ENCODE assay signal across 6 cellular contexts in the genomic region with DNA sequence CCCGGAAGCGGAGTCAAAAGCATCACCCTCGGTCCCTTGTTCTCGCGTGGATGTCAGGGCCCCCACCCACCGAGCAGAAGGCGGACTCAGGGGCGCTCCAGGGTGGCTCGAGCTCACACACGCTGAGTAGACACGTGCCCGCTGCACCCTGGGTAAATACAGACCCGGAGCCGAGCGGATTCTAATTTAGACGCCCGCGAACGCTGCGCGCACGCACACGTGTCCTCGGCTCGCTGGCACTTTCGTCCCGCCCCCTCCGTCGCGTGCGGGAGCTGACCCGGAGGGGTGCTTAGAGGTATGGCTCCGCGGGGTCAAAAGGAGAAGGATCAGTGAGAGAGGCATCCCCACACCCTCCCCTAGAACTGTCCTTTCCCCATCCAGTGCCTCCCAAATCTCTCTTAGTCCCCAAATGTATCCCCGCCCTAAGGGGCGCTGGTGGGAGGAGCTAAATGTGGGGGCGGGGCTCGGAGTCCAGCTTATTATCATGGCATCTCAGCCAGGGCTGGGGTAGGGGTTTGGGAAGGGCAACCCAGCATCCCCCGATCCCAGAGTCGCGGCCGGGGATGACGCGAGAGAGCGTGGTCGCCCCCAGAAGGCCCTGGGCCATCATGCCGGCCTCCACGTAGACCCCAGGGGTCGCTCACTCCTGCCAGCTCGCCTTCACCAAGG. TPM values are rescaled to one million over a fixed set of nuclear protein-coding genes. Genes with fewer than 3 reads are reported as not detected.
DNase-seq lines count a peak whose midpoint lies in the region; ATAC-seq, FAIRE-seq and TF ChIP-seq lines count a peak whose summit lies in the region.

No MANE protein-coding gene starts in this region.

- H3K4me3 ChIP-seq in H7 (ENCODE audit: insufficient read depth, low read depth, low read length) (peak overlapping the region; percentile 50), GM12878 (peak overlapping the region; percentile 77)

- peaks cover 9% of the 10 kb centered on the region; the same call in 1 of the 2 replicates for H4K20me1 ChIP-seq in GM12878 (ENCODE audit: control insufficient read depth, insufficient read depth)

- H2AFZ ChIP-seq in GM12878 (ENCODE audit: control insufficient read depth, low read depth, low read length): peak overlapping the region; percentile 94

- peaks cover 73% of the 10 kb centered on the region for H3K27me3 ChIP-seq in H7 (ENCODE audit: control insufficient read depth, insufficient read depth, low read length)
- H3K27me3 ChIP-seq in GM12878 (replicated peaks in 1 of 2; ENCODE audit: control insufficient read depth in 2 of 2, insufficient read depth in 2 of 2, low read length in 1 of 2): peaks cover 3 to 16% of the 10 kb centered on the region in 2 experiments

- peaks cover 12% of the 10 kb centered on the region for H3K36me3 Mint-ChIP-seq in natural killer cell treated with Interleukin-12 subunit alpha and Interleukin-12 subunit beta and Interleukin-15 and Interleukin-18, amount 100 ng/mL, for 72 hours

- H3K79me2 ChIP-seq in GM12878 (ENCODE audit: control insufficient read depth, insufficient read depth, low read length): no peaks in the 10 kb centered on the region

- SMC1A ChIA-PET in GM12878 (lab: Charles Lee; ENCODE audit: uncharacterized antibody, unreplicated experiment): interaction anchor here (0.6 to 2.2 kb wide), 15 partner anchors 9 to 100 kb away, joined by 3 to 27 read pairs (median 5); partner anchors contain the start of genes ICAM1 and TYK2

- no peaks in the 10 kb centered on the region for H3K9me3 Mint-ChIP-seq in natural killer cell treated with Interleukin-12 subunit alpha and Interleukin-12 subunit beta and Interleukin-15 and Interleukin-18, amount 100 ng/mL, for 72 hours

- peaks cover 15 to 17% of the 10 kb centered on the region in 2 donors for H3K27me3 Mint-ChIP-seq in natural killer cell treated with Interleukin-12 subunit alpha and Interleukin-12 subunit beta and Interleukin-15 and Interleukin-18, amount 100 ng/mL, for 72 hours

- H3K9ac ChIP-seq in GM12878 (ENCODE audit: control insufficient read depth, insufficient read depth, low read length): peak overlapping the region; percentile 40; the same call in 1 of the 2 replicates

- TF ChIP-seq RAD21 in GM12878 (IDR thresholded peaks at IDR 0.05; ENCODE audit: insufficient read depth, low read depth, low read length): no peak

- DNase-seq in H7 (peak; percentile 91), RPMI8226 (peak; percentile 96), GM12878 (ENCODE audit: low read depth, low spot score) (no peak)
- DNase-seq in natural killer cell treated with Interleukin-12 subunit alpha and Interleukin-12 subunit beta and Interleukin-15 and Interleukin-18, amount 100 ng/mL, for 72 hours (ENCODE audit: low spot score): peak; percentile 67

- no peak; the same call in 1 of the 2 replicates for TF ChIP-seq POLR2A in GM12878 (IDR thresholded peaks at IDR 0.05; ENCODE audit: low read depth, low read length)

- peak overlapping the region; percentile 24; the same call in 1 of the 2 replicates for H3K27ac ChIP-seq in GM12878 (ENCODE audit: control insufficient read depth, insufficient read depth)

- 1% methylated on average over 49 of the region's 50 CpGs for WGBS in GM12878 (ENCODE audit: insufficient coverage, insufficient replicate concordance, low lambda C conversion rate, missing lambda C conversion rate)

- peaks cover 58 to 66% of the 10 kb centered on the region in 2 donors for H3K4me1 Mint-ChIP-seq in natural killer cell treated with Interleukin-12 subunit alpha and Interleukin-12 subunit beta and Interleukin-15 and Interleukin-18, amount 100 ng/mL, for 72 hours (ENCODE audit: low read depth in 2 of 2)

- H3K27ac Mint-ChIP-seq in natural killer cell treated with Interleukin-12 subunit alpha and Interleukin-12 subunit beta and Interleukin-15 and Interleukin-18, amount 100 ng/mL, for 72 hours: no peak overlapping the region

- BruUV-seq in GM12878 (replicated peaks; lab: Mats Ljungman, UMichigan): no TSS peak

- CTCF ChIA-PET in GM12878 (lab: Yijun Ruan, JAX): interaction anchor here (0.6 to 5.9 kb wide), 17 partner anchors 9 to 280 kb away, joined by 3 to 72 read pairs (median 4); partner anchors contain the start of genes ICAM1 and TYK2

- H3K4me1 ChIP-seq in GM12878 (ENCODE audit: control insufficient read depth, insufficient read depth, low read length): peaks cover 69% of the 10 kb centered on the region

- in situ Hi-C loops in GM12878 (cut with MboI): no loop called here

- TF ChIP-seq EP300 in GM12878 (IDR thresholded peaks at IDR 0.05; ENCODE audit: borderline replicate concordance in 1 of 2, control insufficient read depth in 1 of 2, low read depth in 2 of 2, low read length in 2 of 2): no peak

- peak overlapping the region; percentile 98 for H3K4me2 ChIP-seq in GM12878 (ENCODE audit: control insufficient read depth, insufficient read depth)

- peak; percentile 7 for FAIRE-seq in GM12878 (lab: Jason Lieb, UNC)

- intact Hi-C loops in GM12878 (cut with micrococcal nuclease; ENCODE audit: unreplicated experiment): no loop called here

- H3K9me3 ChIP-seq in GM12878 (replicated peaks; ENCODE audit: control insufficient read depth, insufficient read depth, low read length): no peaks in the 10 kb centered on the region; the same call in 2 of the 3 replicates

- no peak for TF ChIP-seq CTCF in GM12878 (IDR thresholded peaks at IDR 0.05 in 2 of 3, conservative IDR thresholded peaks at IDR 0.05 in 1 of 3; ENCODE audit: control insufficient read depth in 2 of 3, extremely low read depth in 1 of 3, insufficient read depth in 1 of 3, low read depth in 3 of 3, low read length in 3 of 3)

- ATAC-seq in GM12878 (peak; percentile 52), HG02759 (IDR thresholded peaks at IDR 0.05; ENCODE audit: unreplicated experiment) (no peak), HG03378 (IDR thresholded peaks at IDR 0.05; ENCODE audit: unreplicated experiment) (no peak)
- ATAC-seq in natural killer cell treated with Interleukin-12 subunit alpha and Interleukin-12 subunit beta and Interleukin-15 and Interleukin-18, amount 100 ng/mL, for 72 hours: peak; percentile 4 to 57

- RAD21 ChIA-PET in GM12878 (lab: Charles Lee; ENCODE audit: unreplicated experiment): interaction anchor here (0.7 to 5.4 kb wide), 19 partner anchors 10 to 192 kb away, joined by 3 to 119 read pairs (median 3); partner anchors contain the start of genes CDC37, ICAM1, MRPL4 and RAVER1

- H3K4me3 Mint-ChIP-seq in natural killer cell treated with Interleukin-12 subunit alpha and Interleukin-12 subunit beta and Interleukin-15 and Interleukin-18, amount 100 ng/mL, for 72 hours: peak overlapping the region; percentile 87

- H3K36me3 ChIP-seq in H7 (replicated peaks; ENCODE audit: control insufficient read depth, insufficient read depth, low read length) (no peaks in the 10 kb centered on the region), GM12878 (ENCODE audit: control insufficient read depth in 2 of 2, insufficient read depth in 2 of 2, low read length in 1 of 2) (peaks cover 15 to 18% of the 10 kb centered on the region in 2 experiments; a peak in 3 of 4 replicates)

- POLR2A ChIA-PET in GM12878 (lab: Charles Lee): interaction anchor here (0.5 to 5.5 kb wide), 23 partner anchors 9 to 370 kb away, joined by 3 to 69 read pairs (median 4); partner anchors contain the start of genes CDC37, CDKN2D, FDX2 and ICAM1

RNA-seq across cellular contexts. Expression of gene ICAM5, which starts 0.5 kb away (rescaled TPM):
- total RNA-seq in H7 (2014; rRNA removed; shearing (Covaris generic)): 0.83 and 3.7 TPM in 2 replicates
- total RNA-seq in GM12878 (2013; cell fraction: nucleolus; rRNA removed): 14.9 and 15.8 TPM in 2 replicates
- total RNA-seq in GM12878 (2014; rRNA removed): 0.76 and 1.3 TPM in 2 replicates
- total RNA-seq in GM12878 (2014; rRNA removed; fragmentation: Illumina TruSeq; extraction: Trizol): 0.36 and 0.55 TPM in 2 replicates
- total RNA-seq in GM12878 (2021): 3.0 and 4.6 TPM in 2 replicates
- polyA plus RNA-seq in GM12878 (2011; ENCODE audit: low read depth): 1.1 TPM
- 1.4 and 3.5 TPM in 2 replicates for polyA plus RNA-seq in GM12878 (2011; rRNA removed)
- polyA plus RNA-seq in GM12878 (2011; cell fraction: cytosol; rRNA removed): 4.9 and 7.8 TPM in 2 replicates
- polyA plus RNA-seq in GM12878 (2011; cell fraction: nucleus; rRNA removed): 154 and 163 TPM in 2 replicates
- 3.8 and 6.4 TPM in 2 replicates for polyA plus RNA-seq in GM12878 (2012)
- polyA plus RNA-seq in GM12878 (2014; fragmentation: Illumina TruSeq; extraction: Trizol): 0.48 TPM in 1 of 2 replicates, not detected in the other
- polyA plus RNA-seq in GM12878 (2014; fragmentation: Nextera tagmentation; extraction: Ambion mirVana): not detected
- polyA plus RNA-seq in GM12878 (2014; rRNA removed): 3.2 and 4.6 TPM in 2 replicates
- under 1 TPM; 0.14 to 0.59 TPM for polyA plus RNA-seq in GM12878 (2016; fragmentation: Nextera tagmentation; extraction: Ambion mirVana)
- polyA minus RNA-seq in GM12878 (2011; rRNA and poly(A)+ RNA removed): 0.66 and 3.7 TPM in 2 replicates
- polyA minus RNA-seq in GM12878 (2011; cell fraction: cytosol; rRNA and poly(A)+ RNA removed): 1.0 and 3.1 TPM in 2 replicates
- polyA minus RNA-seq in GM12878 (2011; cell fraction: nucleus; rRNA and poly(A)+ RNA removed): 8.2 and 13.5 TPM in 2 replicates
- total RNA-seq in natural killer cell treated with Interleukin-12 subunit alpha and Interleukin-12 subunit beta and Interleukin-15 and Interleukin-18, amount 100 ng/mL, for 72 hours: under 1 TPM; 0.78 to 0.83 TPM

RNA-seq across cellular contexts. Expression of gene ICAM4, which starts 2.5 kb away (rescaled TPM):
- 1.7 and 2.4 TPM in 2 replicates for total RNA-seq in H7 (2014; rRNA removed; shearing (Covaris generic))
- total RNA-seq in GM12878 (2013; cell fraction: nucleolus; rRNA removed): 2.8 and 3.6 TPM in 2 replicates
- total RNA-seq in GM12878 (2014; rRNA removed) (2.4 and 3.0 TPM in 2 replicates), GM12878 (2014; rRNA removed; fragmentation: Illumina TruSeq; extraction: Trizol) (1.2 and 1.3 TPM in 2 replicates), GM12878 (2021) (2.1 and 2.6 TPM in 2 replicates)
- polyA plus RNA-seq in GM12878 (2011; ENCODE audit: low read depth): 0.80 TPM
- polyA plus RNA-seq in GM12878 (2011; rRNA removed) (0.20 and 0.31 TPM in 2 replicates), GM12878 (2014; fragmentation: Illumina TruSeq; extraction: Trizol) (0.29 and 0.63 TPM in 2 replicates), GM12878 (2014; fragmentation: Nextera tagmentation; extraction: Ambion mirVana) (under 1 TPM; 0.69 to 0.72 TPM), GM12878 (2014; rRNA removed) (3.0 and 3.4 TPM in 2 replicates), GM12878 (2016; fragmentation: Nextera tagmentation; extraction: Ambion mirVana) (1 to 10 TPM; 4.1 to 5.1 TPM)
- polyA plus RNA-seq in GM12878 (2011; cell fraction: cytosol; rRNA removed): 0.48 and 0.79 TPM in 2 replicates
- 0.72 and 0.75 TPM in 2 replicates for polyA plus RNA-seq in GM12878 (2011; cell fraction: nucleus; rRNA removed)
- polyA plus RNA-seq in GM12878 (2012): 1.4 and 1.9 TPM in 2 replicates
- polyA minus RNA-seq in GM12878 (2011; rRNA and poly(A)+ RNA removed): 0.51 and 1.3 TPM in 2 replicates
- not detected in 2 replicates for polyA minus RNA-seq in GM12878 (2011; cell fraction: cytosol; rRNA and poly(A)+ RNA removed)
- 2.3 and 3.5 TPM in 2 replicates for polyA minus RNA-seq in GM12878 (2011; cell fraction: nucleus; rRNA and poly(A)+ RNA removed)
- 1 to 10 TPM; 1.4 to 2.1 TPM for total RNA-seq in natural killer cell treated with Interleukin-12 subunit alpha and Interleukin-12 subunit beta and Interleukin-15 and Interleukin-18, amount 100 ng/mL, for 72 hours

RNA-seq across cellular contexts. Expression of gene ICAM1, which starts 18.4 kb away (rescaled TPM):
- 2.8 and 6.1 TPM in 2 replicates for total RNA-seq in H7 (2014; rRNA removed; shearing (Covaris generic))
- total RNA-seq in GM12878 (2013; cell fraction: nucleolus; rRNA removed): 288 and 334 TPM in 2 replicates
- total RNA-seq in GM12878 (2014; rRNA removed) (72.9 and 77.7 TPM in 2 replicates), GM12878 (2014; rRNA removed; fragmentation: Illumina TruSeq; extraction: Trizol) (49.4 and 52.6 TPM in 2 replicates), GM12878 (2021) (69.7 and 71.0 TPM in 2 replicates)
- polyA plus RNA-seq in GM12878 (2011; ENCODE audit: low read depth): 37.5 TPM
- polyA plus RNA-seq in GM12878 (2011; rRNA removed) (46.8 and 115 TPM in 2 replicates), GM12878 (2014; fragmentation: Illumina TruSeq; extraction: Trizol) (61.9 and 67.8 TPM in 2 replicates), GM12878 (2014; fragmentation: Nextera tagmentation; extraction: Ambion mirVana) (10 to 100 TPM in 1 of 2 experiments, 1 to 10 TPM in 1; 7.6 to 14.8 TPM), GM12878 (2014; rRNA removed) (67.9 and 74.4 TPM in 2 replicates), GM12878 (2016; fragmentation: Nextera tagmentation; extraction: Ambion mirVana) (10 to 100 TPM; 35.0 to 41.9 TPM)
- 121 and 131 TPM in 2 replicates for polyA plus RNA-seq in GM12878 (2011; cell fraction: cytosol; rRNA removed)
- polyA plus RNA-seq in GM12878 (2011; cell fraction: nucleus; rRNA removed): 126 and 136 TPM in 2 replicates
- polyA plus RNA-seq in GM12878 (2012): 53.2 and 69.6 TPM in 2 replicates
- 120 and 140 TPM in 2 replicates for polyA minus RNA-seq in GM12878 (2011; rRNA and poly(A)+ RNA removed)
- polyA minus RNA-seq in GM12878 (2011; cell fraction: cytosol; rRNA and poly(A)+ RNA removed): 62.1 and 69.0 TPM in 2 replicates
- 62.3 and 89.7 TPM in 2 replicates for polyA minus RNA-seq in GM12878 (2011; cell fraction: nucleus; rRNA and poly(A)+ RNA removed)
- 100 to 1,000 TPM; 106 to 264 TPM for total RNA-seq in natural killer cell treated with Interleukin-12 subunit alpha and Interleukin-12 subunit beta and Interleukin-15 and Interleukin-18, amount 100 ng/mL, for 72 hours

RNA-seq across cellular contexts. Expression of gene ZGLP1, which starts 20.3 kb away (rescaled TPM):
- 0.17 and 0.85 TPM in 2 replicates for total RNA-seq in H7 (2014; rRNA removed; shearing (Covaris generic))
- total RNA-seq in GM12878 (2013; cell fraction: nucleolus; rRNA removed): 1.1 and 1.6 TPM in 2 replicates
- total RNA-seq in GM12878 (2014; rRNA removed) (1.3 and 1.7 TPM in 2 replicates), GM12878 (2014; rRNA removed; fragmentation: Illumina TruSeq; extraction: Trizol) (0.67 and 0.78 TPM in 2 replicates), GM12878 (2021) (2.5 and 4.1 TPM in 2 replicates)
- polyA plus RNA-seq in GM12878 (2011; ENCODE audit: low read depth): 0.75 TPM
- polyA plus RNA-seq in GM12878 (2011; rRNA removed) (0.49 and 0.94 TPM in 2 replicates), GM12878 (2014; fragmentation: Illumina TruSeq; extraction: Trizol) (0.19 and 0.98 TPM in 2 replicates), GM12878 (2014; fragmentation: Nextera tagmentation; extraction: Ambion mirVana) (under 1 TPM; 0.29 to 0.48 TPM), GM12878 (2014; rRNA removed) (4.6 and 5.6 TPM in 2 replicates), GM12878 (2016; fragmentation: Nextera tagmentation; extraction: Ambion mirVana) (1 to 10 TPM; 1.8 to 2.0 TPM)
- polyA plus RNA-seq in GM12878 (2011; cell fraction: cytosol; rRNA removed): 1.7 and 2.0 TPM in 2 replicates
- 10.8 and 12.6 TPM in 2 replicates for polyA plus RNA-seq in GM12878 (2011; cell fraction: nucleus; rRNA removed)
- polyA plus RNA-seq in GM12878 (2012): 0.89 and 1.8 TPM in 2 replicates
- polyA minus RNA-seq in GM12878 (2011; rRNA and poly(A)+ RNA removed): 0.29 and 0.31 TPM in 2 replicates
- not detected in 2 replicates for polyA minus RNA-seq in GM12878 (2011; cell fraction: cytosol; rRNA and poly(A)+ RNA removed)
- polyA minus RNA-seq in GM12878 (2011; cell fraction: nucleus; rRNA and poly(A)+ RNA removed): 0.24 and 1.1 TPM in 2 replicates
- 1 to 10 TPM; 2.5 to 7.3 TPM for total RNA-seq in natural killer cell treated with Interleukin-12 subunit alpha and Interleukin-12 subunit beta and Interleukin-15 and Interleukin-18, amount 100 ng/mL, for 72 hours

RNA-seq across cellular contexts. Expression of gene FDX2, which starts 26.5 kb away (rescaled TPM):
- total RNA-seq in H7 (2014; rRNA removed; shearing (Covaris generic)): 22.3 and 40.8 TPM in 2 replicates
- 8.7 and 11.1 TPM in 2 replicates for total RNA-seq in GM12878 (2013; cell fraction: nucleolus; rRNA removed)
- total RNA-seq in GM12878 (2014; rRNA removed) (19.5 and 29.0 TPM in 2 replicates), GM12878 (2014; rRNA removed; fragmentation: Illumina TruSeq; extraction: Trizol) (15.0 and 16.2 TPM in 2 replicates), GM12878 (2021) (22.4 and 24.6 TPM in 2 replicates)
- 7.6 TPM for polyA plus RNA-seq in GM12878 (2011; ENCODE audit: low read depth)
- polyA plus RNA-seq in GM12878 (2011; rRNA removed) (5.0 and 12.4 TPM in 2 replicates), GM12878 (2014; fragmentation: Illumina TruSeq; extraction: Trizol) (5.9 and 24.9 TPM in 2 replicates), GM12878 (2014; fragmentation: Nextera tagmentation; extraction: Ambion mirVana) (1 to 10 TPM; 1.4 to 4.1 TPM), GM12878 (2014; rRNA removed) (31.7 TPM in 2 replicates), GM12878 (2016; fragmentation: Nextera tagmentation; extraction: Ambion mirVana) (10 to 100 TPM; 34.4 to 50.4 TPM)
- 24.5 and 31.1 TPM in 2 replicates for polyA plus RNA-seq in GM12878 (2011; cell fraction: cytosol; rRNA removed)
- 34.9 and 53.2 TPM in 2 replicates for polyA plus RNA-seq in GM12878 (2011; cell fraction: nucleus; rRNA removed)
- polyA plus RNA-seq in GM12878 (2012): 9.7 and 16.0 TPM in 2 replicates
- polyA minus RNA-seq in GM12878 (2011; rRNA and poly(A)+ RNA removed): 5.3 and 11.1 TPM in 2 replicates
- 3.2 and 5.2 TPM in 2 replicates for polyA minus RNA-seq in GM12878 (2011; cell fraction: cytosol; rRNA and poly(A)+ RNA removed)
- 4.2 and 11.7 TPM in 2 replicates for polyA minus RNA-seq in GM12878 (2011; cell fraction: nucleus; rRNA and poly(A)+ RNA removed)
- total RNA-seq in natural killer cell treated with Interleukin-12 subunit alpha and Interleukin-12 subunit beta and Interleukin-15 and Interleukin-18, amount 100 ng/mL, for 72 hours: 10 to 100 TPM; 11.4 to 26.4 TPM

Comparison
In these comparisons a context has a peak if more than half of its experiments do, and no peak if none do; other contexts are left out.
1. ATAC-seq: peak in GM12878 (single experiment) and natural killer cell treated with Interleukin-12 subunit alpha and Interleukin-12 subunit beta and Interleukin-15 and Interleukin-18, amount 100 ng/mL, for 72 hours (2 of 2); none in HG02759 (single experiment) and HG03378 (single experiment).